8 cellular contexts compared by ENCODE assay signal in the genomic region with DNA sequence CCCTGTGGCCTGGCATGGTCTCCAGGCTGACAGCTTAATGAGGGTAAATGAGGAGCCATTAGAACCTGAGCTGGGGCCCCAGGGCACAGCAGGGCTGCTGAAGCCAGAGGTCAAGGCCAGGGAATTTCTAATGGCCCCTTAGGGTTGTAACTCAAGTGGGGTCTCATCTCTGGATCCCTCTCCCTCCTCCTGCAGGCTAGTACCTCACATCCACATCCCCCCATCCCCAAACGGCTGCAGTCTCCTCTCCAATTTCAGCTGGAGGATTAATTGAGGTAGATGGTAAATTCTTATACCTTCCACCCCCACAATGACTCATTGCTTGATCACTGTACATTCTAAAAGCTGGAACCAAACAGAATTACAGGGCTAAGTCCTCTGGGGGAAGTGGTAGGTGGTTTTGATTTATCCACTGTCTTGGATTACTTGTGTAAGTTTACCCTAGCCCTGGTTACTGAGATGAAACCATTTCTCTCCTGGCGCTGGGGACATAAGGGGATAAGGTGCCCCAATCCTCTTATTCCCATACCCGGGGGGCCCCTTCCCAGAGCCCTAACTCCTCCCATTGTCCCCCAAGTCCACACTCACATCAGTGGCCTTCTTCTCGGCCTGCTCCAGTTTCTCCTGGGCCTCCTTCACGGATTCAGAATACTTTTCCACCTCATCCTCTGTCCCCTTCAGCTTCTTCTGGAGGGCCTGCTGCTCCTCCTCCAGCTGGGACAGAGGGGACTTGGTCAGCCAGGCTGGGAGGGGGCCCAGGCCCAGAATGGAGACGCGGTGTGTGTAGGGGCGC. TPM values are rescaled to one million over a fixed set of nuclear protein-coding genes. Genes with fewer than 3 reads are reported as not detected.
DNase-seq lines count a peak whose midpoint lies in the region; TF ChIP-seq lines count a peak whose summit lies in the region.

No MANE protein-coding gene starts in this region.

- peak overlapping the region; percentile 100 for H3K4me3 ChIP-seq in WI38 (ENCODE audit: low read depth, low read length)
- H3K4me3 ChIP-seq in skeletal muscle satellite cell (ENCODE audit: low read length), result peak overlapping the region; percentile 86

- H3K27me3 Mint-ChIP-seq in activated CD4-positive, alpha-beta T cell treated with anti-CD3 and anti-CD28 coated beads, Interleukin-2, amount 10 ng/mL, durations not matched to agents 24 days and 14 days, result no peaks in the 10 kb centered on the region

- H3K9ac ChIP-seq in skeletal muscle satellite cell (ENCODE audit: low read depth, low read length), result peak overlapping the region; percentile 93

- intact Hi-C loops in activated CD4-positive, alpha-beta T cell treated with anti-CD3 and anti-CD28 coated beads, Interleukin-2, amount 10 ng/mL, durations not matched to agents 24 days and 14 days (cut with micrococcal nuclease), result loop anchor here (2.0 kb wide), 1 partner anchor 42 kb away; no protein-coding TSS in a partner anchor

- peaks cover 54% of the 10 kb centered on the region for H3K36me3 ChIP-seq in skeletal muscle satellite cell (ENCODE audit: insufficient read depth, low read length)

- peak overlapping the region; percentile 97 for H3K4me2 ChIP-seq in skeletal muscle satellite cell (ENCODE audit: low read length)

- no peaks in the 10 kb centered on the region for H3K36me3 Mint-ChIP-seq in activated CD4-positive, alpha-beta T cell treated with anti-CD3 and anti-CD28 coated beads, Interleukin-2, amount 10 ng/mL, durations not matched to agents 24 days and 14 days (ENCODE audit: low read depth)

- H3K4me1 ChIP-seq in skeletal muscle satellite cell (ENCODE audit: control insufficient read depth, insufficient read depth, low read length), result peaks cover 54% of the 10 kb centered on the region

- peaks cover 21% of the 10 kb centered on the region for H3K4me1 Mint-ChIP-seq in activated CD4-positive, alpha-beta T cell treated with anti-CD3 and anti-CD28 coated beads, Interleukin-2, amount 10 ng/mL, durations not matched to agents 24 days and 14 days

- H3K9me3 Mint-ChIP-seq in activated CD4-positive, alpha-beta T cell treated with anti-CD3 and anti-CD28 coated beads, Interleukin-2, amount 10 ng/mL, durations not matched to agents 24 days and 14 days, result no peaks in the 10 kb centered on the region

- H3K27me3 ChIP-seq in skeletal muscle satellite cell (ENCODE audit: control insufficient read depth, insufficient read depth, low read length), result no peaks in the 10 kb centered on the region

- DNase-seq in activated CD4-positive, alpha-beta T cell treated with anti-CD3 and anti-CD28 coated beads, Interleukin-2, amount 10 ng/mL, durations not matched to agents 24 days and 14 days, result no peak
- DNase-seq in activated CD4-positive, alpha-beta T cell treated with anti-CD3 and anti-CD28 coated beads for 4 hours, result no peak
- DNase-seq in glomerular visceral epithelial cell (ENCODE audit: extremely low spot score) (peak; percentile 71), NCI-H446 (lab: John Stamatoyannopoulos, UW) (no peak), NCI-H774 (lab: John Stamatoyannopoulos, UW) (no peak), NCI-H748 (lab: John Stamatoyannopoulos, UW; ENCODE audit: unreplicated experiment) (no peak)

- peak overlapping the region; percentile 51 for H3K27ac Mint-ChIP-seq in activated CD4-positive, alpha-beta T cell treated with anti-CD3 and anti-CD28 coated beads, Interleukin-2, amount 10 ng/mL, durations not matched to agents 24 days and 14 days

- H3K4me3 Mint-ChIP-seq in activated CD4-positive, alpha-beta T cell treated with anti-CD3 and anti-CD28 coated beads, Interleukin-2, amount 10 ng/mL, durations not matched to agents 24 days and 14 days, result peak overlapping the region; percentile 69

- no peaks in the 10 kb centered on the region for H3K9me3 ChIP-seq in skeletal muscle satellite cell (replicated peaks; ENCODE audit: low read length)

- no peak for TF ChIP-seq CTCF in WI38 (IDR thresholded peaks at IDR 0.05; ENCODE audit: low read depth, low read length)

RNA-seq across cellular contexts. Expression of a gene that starts 1.0 kb away (rescaled TPM):
- total RNA-seq in activated CD4-positive, alpha-beta T cell treated with anti-CD3 and anti-CD28 coated beads, Interleukin-2, amount 10 ng/mL, durations not matched to agents 24 days and 14 days, result 3.6 and 3.8 TPM in 2 replicates
- total RNA-seq in skeletal muscle satellite cell (2012; rRNA removed), result 601 and 847 TPM in 2 replicates

RNA-seq across cellular contexts. Expression of a gene that starts 15.0 kb away (rescaled TPM):
- total RNA-seq in activated CD4-positive, alpha-beta T cell treated with anti-CD3 and anti-CD28 coated beads, Interleukin-2, amount 10 ng/mL, durations not matched to agents 24 days and 14 days, result 0.52 and 0.82 TPM in 2 replicates
- 3.0 and 6.1 TPM in 2 replicates for total RNA-seq in skeletal muscle satellite cell (2012; rRNA removed)

RNA-seq across cellular contexts. Expression of a gene that starts 23.8 kb away (rescaled TPM):
- total RNA-seq in activated CD4-positive, alpha-beta T cell treated with anti-CD3 and anti-CD28 coated beads, Interleukin-2, amount 10 ng/mL, durations not matched to agents 24 days and 14 days, result 9.9 and 10.8 TPM in 2 replicates
- 1.8 and 3.7 TPM in 2 replicates for total RNA-seq in skeletal muscle satellite cell (2012; rRNA removed)

RNA-seq across cellular contexts. Expression of a gene that starts 30.7 kb away (rescaled TPM):
- total RNA-seq in activated CD4-positive, alpha-beta T cell treated with anti-CD3 and anti-CD28 coated beads, Interleukin-2, amount 10 ng/mL, durations not matched to agents 24 days and 14 days, result 20.8 and 21.8 TPM in 2 replicates
- total RNA-seq in skeletal muscle satellite cell (2012; rRNA removed), result 10.9 and 16.6 TPM in 2 replicates

RNA-seq across cellular contexts. Expression of a gene that starts 30.9 kb away (rescaled TPM):
- 5,949 and 6,301 TPM in 2 replicates for total RNA-seq in activated CD4-positive, alpha-beta T cell treated with anti-CD3 and anti-CD28 coated beads, Interleukin-2, amount 10 ng/mL, durations not matched to agents 24 days and 14 days
- 116,564 and 213,110 TPM in 2 replicates for total RNA-seq in skeletal muscle satellite cell (2012; rRNA removed)
